In genomic region chr15:52790941-52791751, GRCh38 we compare ENCODE assay signal across 1 cellular context.
TF ChIP-seq lines count a peak whose summit lies in the region.

No MANE protein-coding gene starts in this region.

TF ChIP-seq in WTC11, 78 proteins besides CTCF, POLR2A, EP300 and RAD21 (continued from another document):
- TF ChIP-seq FOXP4 (CRISPR knock-in tag; IDR thresholded peaks at IDR 0.05) (no peak), ZBTB43 (CRISPR knock-in tag; IDR thresholded peaks at IDR 0.05) (no peak), ZNF219 (CRISPR knock-in tag; IDR thresholded peaks at IDR 0.05; ENCODE audit: borderline replicate concordance) (no peak), CREM (CRISPR knock-in tag; IDR thresholded peaks at IDR 0.05) (0 out of 2 replicates have a peak, but pooled peaks have one; percentile 13)
TF ChIP-seq in WTC11: peak in this region for 3.
